Comparison of ENCODE assay signal across 8 cellular contexts in genomic region chr2:88765154-88765948, GRCh38.
A peak's percentile ranks its signal among the peaks of the same experiment; 100 is the strongest.
DNase-seq lines count a peak whose midpoint lies in the region; ATAC-seq and TF ChIP-seq lines count a peak whose summit lies in the region.

No MANE protein-coding gene starts in this region.

- H3K4me3 ChIP-seq in BE2C (ENCODE audit: low read depth, low read length) (no peak overlapping the region), GM23248 (peak overlapping the region; percentile 49), ascending aorta (peak overlapping the region; percentile 21 to 34)

- H4K20me1 ChIP-seq in GM23248 (ENCODE audit: insufficient read depth) = no peaks in the 10 kb centered on the region

- no peak overlapping the region for H3K9ac ChIP-seq in GM23248

- H3K4me2 ChIP-seq in GM23248 (ENCODE audit: unreplicated experiment) = peak overlapping the region; percentile 39

- intact Hi-C loops in ascending aorta (cut with DNase I) = no loop called here

- H3K36me3 ChIP-seq in BE2C (no peaks in the 10 kb centered on the region), GM23248 (ENCODE audit: low read depth) (no peaks in the 10 kb centered on the region), ascending aorta (no peaks in the 10 kb centered on the region)

- TF ChIP-seq CTCF in BE2C (IDR thresholded peaks at IDR 0.05; ENCODE audit: low read depth, low read length) = no peak
- no peak for TF ChIP-seq CTCF in ascending aorta (IDR thresholded peaks at IDR 0.05)

- no peaks in the 10 kb centered on the region for H3K9me3 ChIP-seq in BE2C
- no peaks in the 10 kb centered on the region for H3K9me3 ChIP-seq in GM23248 (ENCODE audit: low read depth)
- no peaks in the 10 kb centered on the region for H3K9me3 ChIP-seq in ascending aorta

- H3F3A ChIP-seq in GM23248 (ENCODE audit: insufficient read depth) = no peaks in the 10 kb centered on the region

- H2AFZ ChIP-seq in GM23248 = peak overlapping the region; percentile 67

- no peaks in the 10 kb centered on the region for H3K9me2 ChIP-seq in GM23248 (ENCODE audit: insufficient read depth)

- DNase-seq in BE2C (peak; percentile 18), GM23248 (peak; percentile 61), NCI-H774 (lab: John Stamatoyannopoulos, UW) (peak; percentile 10), ascending aorta (ENCODE audit: low spot score in 2 of 2) (no peak), kidney glomerular epithelial cell (lab: John Stamatoyannopoulos, UW) (peak; percentile 48), KG1 (lab: John Stamatoyannopoulos, UW) (no peak)
- peak; percentile 31 for DNase-seq in stimulated activated CD8-positive, alpha-beta memory T cell treated with anti-CD3 and anti-CD28 coated beads, Interleukin-12 subunit alpha, Interleukin-12 subunit beta, amount 100 ng/mL, for 24 hours (ENCODE audit: extremely low read depth)

- H3K79me2 ChIP-seq in GM23248 (ENCODE audit: insufficient read depth) = no peaks in the 10 kb centered on the region

- H3K4me1 ChIP-seq in BE2C (no peaks in the 10 kb centered on the region), GM23248 (ENCODE audit: insufficient read depth) (no peaks in the 10 kb centered on the region), ascending aorta (no peaks in the 10 kb centered on the region)

- H3K27ac ChIP-seq in GM23248 (no peak overlapping the region), ascending aorta (no peak overlapping the region)

- no peak for ATAC-seq in HG02571 (IDR thresholded peaks at IDR 0.05; ENCODE audit: unreplicated experiment)

- in situ Hi-C loops in GM23248 (cut with MboI) = no loop called here

- WGBS in GM23248 (ENCODE audit: low coverage in 1 of 2, low lambda C conversion rate in 2 of 2, missing lambda C conversion rate in 2 of 2), 2 experiments = 3 to 5% methylated on average over 70 to 71 of the region's 81 CpGs

- H3K27me3 ChIP-seq in BE2C (peaks cover 12% of the 10 kb centered on the region), GM23248 (replicated peaks; ENCODE audit: insufficient read depth) (peaks cover 12% of the 10 kb centered on the region), ascending aorta (peaks cover 6% of the 10 kb centered on the region)

Comparison
In these comparisons a context has a peak if more than half of its experiments do, and no peak if none do; other contexts are left out.
1. DNase-seq: peak in BE2C (single experiment), GM23248 (single experiment), NCI-H774 (single experiment), kidney glomerular epithelial cell (single experiment) and stimulated activated CD8-positive, alpha-beta memory T cell treated with anti-CD3 and anti-CD28 coated beads, Interleukin-12 subunit alpha, Interleukin-12 subunit beta, amount 100 ng/mL, for 24 hours (single experiment); none in ascending aorta (0 of 2) and KG1 (single experiment).